ENCODE assay signal across 7 cellular contexts in genomic region chr16:11329080-11329491, GRCh38. TPM values are rescaled to one million over a fixed set of nuclear protein-coding genes. Genes with fewer than 3 reads are reported as not detected.
A peak's percentile ranks its signal among the peaks of the same experiment; 100 is the strongest.
DNase-seq lines count a peak whose midpoint lies in the region; TF ChIP-seq lines count a peak whose summit lies in the region.

No MANE protein-coding gene starts in this region.

- peaks cover 4% of the 10 kb centered on the region for H3K36me3 Mint-ChIP-seq in IgD-negative memory B cell

- peak overlapping the region; percentile 72 for H3K27ac ChIP-seq in brain microvascular endothelial cell

- DNase-seq in GM13977 (ENCODE audit: low spot score) (peak; percentile 71), brain microvascular endothelial cell (no peak), retina (peak; percentile 58), LoVo (ENCODE audit: low spot score) (no peak), KBM-7 (no peak), GF-D8 (lab: John Stamatoyannopoulos, UW) (no peak)

- no peaks in the 10 kb centered on the region for H3K27me3 ChIP-seq in brain microvascular endothelial cell (replicated peaks)

- in situ Hi-C loops in GM13977 (cut with MboI; ENCODE audit: low pct_unique_long_range_greater_than_20kb, low sequenced_read_pairs, unreplicated experiment): no loop called here
- in situ Hi-C loops in brain microvascular endothelial cell (cut with HindIII; ENCODE audit: low pct_ligation_motif_present, low sequenced_read_pairs): no loop called here
- in situ Hi-C loops in KBM-7 (cut with MboI; ENCODE audit: low pct_unique_long_range_greater_than_20kb, low sequenced_read_pairs): no loop called here

- H3K4me3 Mint-ChIP-seq in IgD-negative memory B cell: peak overlapping the region; percentile 70 to 92 (median 79)

- H3K36me3 ChIP-seq in brain microvascular endothelial cell (replicated peaks): no peaks in the 10 kb centered on the region

- peaks cover 3% of the 10 kb centered on the region for H3K27me3 Mint-ChIP-seq in IgD-negative memory B cell

- H3K27ac Mint-ChIP-seq in IgD-negative memory B cell: peak overlapping the region; percentile 85 to 99 (median 97)

- peaks cover 0 to 1% (median 0%) of the 10 kb centered on the region in 3 donors for H3K9me3 Mint-ChIP-seq in IgD-negative memory B cell

- peaks cover 42 to 52% (median 51%) of the 10 kb centered on the region in 3 donors for H3K4me1 Mint-ChIP-seq in IgD-negative memory B cell

- TF ChIP-seq CTCF in GM13977 (IDR thresholded peaks at IDR 0.05; ENCODE audit: extremely low read depth, insufficient read depth, missing control alignments) (no peak), brain microvascular endothelial cell (IDR thresholded peaks at IDR 0.05; ENCODE audit: low read depth, low read length, missing control alignments) (no peak)

- peak overlapping the region; percentile 26 for H3K4me3 ChIP-seq in brain microvascular endothelial cell (ENCODE audit: low read depth, low read length)

RNA-seq across cellular contexts. Expression of gene RMI2, which starts 16.2 kb away (rescaled TPM):
- polyA plus RNA-seq in IgD-negative memory B cell: 13.8 TPM

RNA-seq across cellular contexts. Expression of gene PRM1, which starts 48.0 kb away (rescaled TPM):
- not detected for polyA plus RNA-seq in IgD-negative memory B cell

RNA-seq across cellular contexts. Expression of gene PRM2, which starts 52.8 kb away (rescaled TPM):
- not detected for polyA plus RNA-seq in IgD-negative memory B cell

RNA-seq across cellular contexts. Expression of gene PRM3, which starts 55.7 kb away (rescaled TPM):
- not detected for polyA plus RNA-seq in IgD-negative memory B cell

RNA-seq across cellular contexts. Expression of gene TNP2, which starts 60.0 kb away (rescaled TPM):
- not detected for polyA plus RNA-seq in IgD-negative memory B cell

Comparison
In these comparisons a context has a peak if more than half of its experiments do, and no peak if none do; other contexts are left out.
1. DNase-seq: peak in GM13977 (single experiment) and retina (single experiment); none in brain microvascular endothelial cell (single experiment), LoVo (single experiment), KBM-7 (single experiment) and GF-D8 (single experiment).